In the genomic region with DNA sequence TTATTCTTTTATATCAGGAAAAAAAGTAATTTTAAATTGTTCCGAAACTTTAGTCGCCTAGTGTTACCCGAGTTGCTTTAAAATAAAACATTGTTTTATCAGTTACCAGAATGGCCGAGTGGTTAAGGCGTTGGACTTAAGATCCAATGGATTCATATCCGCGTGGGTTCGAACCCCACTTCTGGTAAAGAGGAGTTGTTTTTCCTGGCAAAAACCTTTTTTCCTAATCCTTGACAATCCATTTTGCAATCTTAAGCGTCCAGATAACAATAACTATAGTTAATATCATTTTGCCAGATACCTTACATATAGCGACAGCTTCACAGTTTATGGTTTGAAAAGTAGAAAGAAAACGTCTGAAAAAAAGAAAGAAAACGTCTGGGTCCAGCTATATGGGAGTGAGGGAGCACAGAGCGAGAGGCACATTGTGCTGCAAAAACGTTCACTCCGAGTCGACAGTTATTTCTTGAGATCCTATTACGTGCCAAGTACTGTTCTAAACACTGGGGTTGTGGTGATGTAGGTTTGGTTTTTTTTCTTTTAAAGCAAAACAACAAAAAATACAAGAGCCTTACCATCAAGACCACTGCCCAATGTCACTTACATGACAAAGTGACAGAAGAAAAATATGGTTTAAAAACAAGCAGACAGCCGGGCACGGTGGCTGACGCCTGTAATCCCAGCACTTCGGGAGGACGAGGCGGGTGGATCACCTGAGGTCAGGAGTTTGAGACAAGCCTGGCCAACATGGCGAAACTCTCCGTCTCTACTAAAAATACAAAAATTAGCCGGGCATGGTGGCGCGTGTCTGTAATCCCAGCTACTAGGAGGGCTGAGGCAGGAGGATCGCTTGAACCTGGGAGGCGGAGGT, we compare ENCODE assay signal across 1 cellular context.
TF ChIP-seq lines count a peak whose summit lies in the region.

No MANE protein-coding gene starts in this region.

TF ChIP-seq in GM12878, 131 proteins besides CTCF, POLR2A, EP300 and RAD21:
- no peak for TF ChIP-seq BRCA1 (IDR thresholded peaks at IDR 0.05; ENCODE audit: low read depth, low read length)
- no peak for TF ChIP-seq HCFC1 (IDR thresholded peaks at IDR 0.05; ENCODE audit: low read length)
- TF ChIP-seq ATF3 (IDR thresholded peaks at IDR 0.05; ENCODE audit: borderline replicate concordance, extremely low read depth, low read depth, low read length): no peak
- no peak for TF ChIP-seq HDAC2 (IDR thresholded peaks at IDR 0.05)
- TF ChIP-seq ZNF384 (IDR thresholded peaks at IDR 0.05; ENCODE audit: borderline replicate concordance, low read depth, low read length): peak; percentile 32; the same call in 1 of the 2 replicates
- TF ChIP-seq KAT2A (conservative IDR thresholded peaks at IDR 0.05; ENCODE audit: control insufficient read depth, low read depth, low read length): no peak
- TF ChIP-seq PML (IDR thresholded peaks at IDR 0.05; ENCODE audit: low read length): no peak
- no peak for TF ChIP-seq CBFB (IDR thresholded peaks at IDR 0.05; ENCODE audit: low read depth)
- peak; percentile 78; the same call in 1 of the 2 replicates for TF ChIP-seq TARDBP (IDR thresholded peaks at IDR 0.05; ENCODE audit: borderline replicate concordance)
- no peak for TF ChIP-seq RAD51 (IDR thresholded peaks at IDR 0.05)
- no peak for TF ChIP-seq NBN (IDR thresholded peaks at IDR 0.05)
- peak; percentile 86 for TF ChIP-seq SREBF2 (IDR thresholded peaks at IDR 0.05; ENCODE audit: low read length)
- no peak for TF ChIP-seq FOS (IDR thresholded peaks at IDR 0.05; ENCODE audit: borderline replicate concordance, extremely low read depth, insufficient read length)
- TF ChIP-seq E2F4 (IDR thresholded peaks at IDR 0.05; ENCODE audit: low read depth, low read length): no peak
- peak; percentile 81; the same call in 1 of the 2 replicates for TF ChIP-seq ZSCAN29 (IDR thresholded peaks at IDR 0.05)
- TF ChIP-seq FOXK2 (IDR thresholded peaks at IDR 0.05): no peak
- no peak for TF ChIP-seq EGR1 (IDR thresholded peaks at IDR 0.05; ENCODE audit: borderline replicate concordance in 1 of 2, low read depth in 2 of 2, low read length in 2 of 2)
- TF ChIP-seq STAT1 (conservative IDR thresholded peaks at IDR 0.05): no peak
- TF ChIP-seq, protein P1, sequence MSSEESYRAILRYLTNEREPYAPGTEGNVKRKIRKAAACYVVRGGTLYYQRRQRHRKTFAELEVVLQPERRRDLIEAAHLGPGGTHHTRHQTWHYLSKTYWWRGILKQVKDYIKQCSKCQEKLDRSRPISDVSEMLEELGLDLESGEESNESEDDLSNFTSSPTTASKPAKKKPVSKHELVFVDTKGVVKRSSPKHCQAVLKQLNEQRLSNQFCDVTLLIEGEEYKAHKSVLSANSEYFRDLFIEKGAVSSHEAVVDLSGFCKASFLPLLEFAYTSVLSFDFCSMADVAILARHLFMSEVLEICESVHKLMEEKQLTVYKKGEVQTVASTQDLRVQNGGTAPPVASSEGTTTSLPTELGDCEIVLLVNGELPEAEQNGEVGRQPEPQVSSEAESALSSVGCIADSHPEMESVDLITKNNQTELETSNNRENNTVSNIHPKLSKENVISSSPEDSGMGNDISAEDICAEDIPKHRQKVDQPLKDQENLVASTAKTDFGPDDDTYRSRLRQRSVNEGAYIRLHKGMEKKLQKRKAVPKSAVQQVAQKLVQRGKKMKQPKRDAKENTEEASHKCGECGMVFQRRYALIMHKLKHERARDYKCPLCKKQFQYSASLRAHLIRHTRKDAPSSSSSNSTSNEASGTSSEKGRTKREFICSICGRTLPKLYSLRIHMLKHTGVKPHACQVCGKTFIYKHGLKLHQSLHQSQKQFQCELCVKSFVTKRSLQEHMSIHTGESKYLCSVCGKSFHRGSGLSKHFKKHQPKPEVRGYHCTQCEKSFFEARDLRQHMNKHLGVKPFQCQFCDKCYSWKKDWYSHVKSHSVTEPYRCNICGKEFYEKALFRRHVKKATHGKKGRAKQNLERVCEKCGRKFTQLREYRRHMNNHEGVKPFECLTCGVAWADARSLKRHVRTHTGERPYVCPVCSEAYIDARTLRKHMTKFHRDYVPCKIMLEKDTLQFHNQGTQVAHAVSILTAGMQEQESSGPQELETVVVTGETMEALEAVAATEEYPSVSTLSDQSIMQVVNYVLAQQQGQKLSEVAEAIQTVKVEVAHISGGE (CRISPR knock-in tag; IDR thresholded peaks at IDR 0.05): no peak
- TF ChIP-seq NFXL1 (IDR thresholded peaks at IDR 0.05; ENCODE audit: borderline replicate concordance): no peak
- TF ChIP-seq, protein P2, sequence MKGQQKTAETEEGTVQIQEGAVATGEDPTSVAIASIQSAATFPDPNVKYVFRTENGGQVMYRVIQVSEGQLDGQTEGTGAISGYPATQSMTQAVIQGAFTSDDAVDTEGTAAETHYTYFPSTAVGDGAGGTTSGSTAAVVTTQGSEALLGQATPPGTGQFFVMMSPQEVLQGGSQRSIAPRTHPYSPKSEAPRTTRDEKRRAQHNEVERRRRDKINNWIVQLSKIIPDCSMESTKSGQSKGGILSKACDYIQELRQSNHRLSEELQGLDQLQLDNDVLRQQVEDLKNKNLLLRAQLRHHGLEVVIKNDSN (IDR thresholded peaks at IDR 0.05; ENCODE audit: borderline replicate concordance, extremely low read length, insufficient read depth, low read depth, low read length): no peak
- TF ChIP-seq MYB (IDR thresholded peaks at IDR 0.05; ENCODE audit: borderline replicate concordance, low read depth, low read length): no peak
- TF ChIP-seq, protein P3, sequence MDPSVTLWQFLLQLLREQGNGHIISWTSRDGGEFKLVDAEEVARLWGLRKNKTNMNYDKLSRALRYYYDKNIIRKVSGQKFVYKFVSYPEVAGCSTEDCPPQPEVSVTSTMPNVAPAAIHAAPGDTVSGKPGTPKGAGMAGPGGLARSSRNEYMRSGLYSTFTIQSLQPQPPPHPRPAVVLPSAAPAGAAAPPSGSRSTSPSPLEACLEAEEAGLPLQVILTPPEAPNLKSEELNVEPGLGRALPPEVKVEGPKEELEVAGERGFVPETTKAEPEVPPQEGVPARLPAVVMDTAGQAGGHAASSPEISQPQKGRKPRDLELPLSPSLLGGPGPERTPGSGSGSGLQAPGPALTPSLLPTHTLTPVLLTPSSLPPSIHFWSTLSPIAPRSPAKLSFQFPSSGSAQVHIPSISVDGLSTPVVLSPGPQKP (IDR thresholded peaks at IDR 0.05; ENCODE audit: low read depth, low read length): no peak
- peak; percentile 96 for TF ChIP-seq ZNF24 (IDR thresholded peaks at IDR 0.05)
- TF ChIP-seq RUNX3 (IDR thresholded peaks at IDR 0.05; ENCODE audit: low read length): peak; percentile 5; the same call in 1 of the 2 replicates
- no peak for TF ChIP-seq CEBPB (IDR thresholded peaks at IDR 0.05; ENCODE audit: borderline replicate concordance in 1 of 2, low read depth in 2 of 2, low read length in 2 of 2)
- TF ChIP-seq ZNF622 (IDR thresholded peaks at IDR 0.05): no peak
- TF ChIP-seq ZNF687 (IDR thresholded peaks at IDR 0.05): no peak
- TF ChIP-seq TCF7 (IDR thresholded peaks at IDR 0.05; ENCODE audit: borderline replicate concordance): no peak
- no peak for TF ChIP-seq IKZF1 (conservative IDR thresholded peaks at IDR 0.05)
- no peak for TF ChIP-seq ASH2L (IDR thresholded peaks at IDR 0.05; ENCODE audit: borderline replicate concordance, low read depth)
- TF ChIP-seq KLF5 (IDR thresholded peaks at IDR 0.05; ENCODE audit: partially characterized antibody): no peak
